ENCODE assay signal across 8 cellular contexts in genomic region chr6:28334272-28335039, GRCh38. TPM values are rescaled to one million over a fixed set of nuclear protein-coding genes. Genes with fewer than 3 reads are reported as not detected.
DNase-seq lines count a peak whose midpoint lies in the region; ATAC-seq, FAIRE-seq and TF ChIP-seq lines count a peak whose summit lies in the region.

No MANE protein-coding gene starts in this region.

- H3K27ac ChIP-seq in esophagus muscularis mucosa (replicated peaks in 1 of 4) (peak overlapping the region; percentile 86 to 97 (median 96)), pancreas (peak overlapping the region; percentile 96 to 98 (median 97))

- H3K27me3 ChIP-seq in BE2C (no peaks in the 10 kb centered on the region), esophagus muscularis mucosa (no peaks in the 10 kb centered on the region), pancreas (no peaks in the 10 kb centered on the region)

- TF ChIP-seq CTCF in BE2C (IDR thresholded peaks at IDR 0.05; ENCODE audit: low read depth, low read length) (no peak), LNCaP clone FGC (IDR thresholded peaks at IDR 0.05; ENCODE audit: control insufficient read depth, extremely low read depth, insufficient read depth) (no peak), esophagus muscularis mucosa (IDR thresholded peaks at IDR 0.05) (no peak), pancreas (IDR thresholded peaks at IDR 0.05) (no peak)

- TF ChIP-seq EP300 in esophagus muscularis mucosa (IDR thresholded peaks at IDR 0.05): no peak

- H3K4me3 ChIP-seq in BE2C (ENCODE audit: low read depth, low read length): peak overlapping the region; percentile 82
- peak overlapping the region; percentile 68 for H3K4me3 ChIP-seq in LNCaP clone FGC (ENCODE audit: low read depth, low read length)
- H3K4me3 ChIP-seq in esophagus muscularis mucosa: peak overlapping the region; percentile 70 to 72 (median 72)
- H3K4me3 ChIP-seq in pancreas: peak overlapping the region in 3 of 4 donors; percentile 31 to 63 (median 45)

- no peak for FAIRE-seq in pancreas (lab: Jason Lieb, UNC)

- intact Hi-C loops in esophagus muscularis mucosa (cut with DNase I): loop anchor here (5.0 kb wide), 1 partner anchor 52 kb away; the partner anchor contains the start of gene PGBD1
- intact Hi-C loops in pancreas (cut with DNase I): no loop called here

- DNase-seq in BE2C (no peak), LNCaP clone FGC (ENCODE audit: low read depth) (no peak), esophagus muscularis mucosa (ENCODE audit: extremely low spot score) (no peak), pancreas (no peak)
- no peak for DNase-seq in stimulated activated naive CD4-positive, alpha-beta T cell treated with Interleukin-2 at 50 U/mL for 16 hours (lab: John Stamatoyannopoulos, UW)

- H3K4me1 ChIP-seq in BE2C (peaks cover 7% of the 10 kb centered on the region), esophagus muscularis mucosa (peaks cover 11 to 35% (median 26%) of the 10 kb centered on the region in 4 donors), pancreas (peaks cover 0 to 6% (median 5%) of the 10 kb centered on the region in 3 donors)

- ATAC-seq in pancreas (no peak), GM21515 (IDR thresholded peaks at IDR 0.05; ENCODE audit: unreplicated experiment) (no peak), GM19455 (IDR thresholded peaks at IDR 0.05; ENCODE audit: unreplicated experiment) (no peak), HG02571 (IDR thresholded peaks at IDR 0.05; ENCODE audit: unreplicated experiment) (no peak)

- H3K36me3 ChIP-seq in BE2C (no peaks in the 10 kb centered on the region), esophagus muscularis mucosa (peaks cover under 1 to 2% (median under 1%) of the 10 kb centered on the region in 4 donors), pancreas (no peaks in the 10 kb centered on the region)

- no peak for TF ChIP-seq POLR2A in esophagus muscularis mucosa (IDR thresholded peaks at IDR 0.05; ENCODE audit: low read depth)

- WGBS in esophagus muscularis mucosa: 84% methylated on average over 7 of the region's 7 CpGs
- 77 to 79% methylated on average over 7 of the region's 7 CpGs for WGBS in pancreas, 2 donors

- H3K9me3 ChIP-seq in BE2C (no peaks in the 10 kb centered on the region), esophagus muscularis mucosa (no peaks in the 10 kb centered on the region), pancreas (no peaks in the 10 kb centered on the region)

RNA-seq across cellular contexts. Expression of gene ZSCAN31, which starts 1.5 kb away (rescaled TPM):
- polyA plus RNA-seq in BE2C (2012; ENCODE audit: insufficient read depth, insufficient read length, low read depth): 3.4 TPM
- 10 to 100 TPM; 13.1 to 39.1 (median 24.1) TPM for total RNA-seq in esophagus muscularis mucosa
- 10 to 100 TPM in 1 of 6 donors, 1 to 10 TPM in 5; 4.4 to 13.2 (median 7.4) TPM for total RNA-seq in pancreas
- polyA plus RNA-seq in pancreas: 10 to 100 TPM in 1 of 2 donors, 1 to 10 TPM in 1; 6.3 to 10.5 TPM

RNA-seq across cellular contexts. Expression of gene ZKSCAN3, which starts 15.3 kb away (rescaled TPM):
- polyA plus RNA-seq in BE2C (2012; ENCODE audit: insufficient read depth, insufficient read length, low read depth): 0.83 TPM
- total RNA-seq in esophagus muscularis mucosa: 10 to 100 TPM in 1 of 4 donors, 1 to 10 TPM in 3; 2.8 to 10.4 (median 6.4) TPM
- 1 to 10 TPM; 1.5 to 5.0 (median 2.1) TPM for total RNA-seq in pancreas
- 1 to 10 TPM; 1.2 to 1.6 TPM for polyA plus RNA-seq in pancreas

RNA-seq across cellular contexts. Expression of gene PGBD1, which starts 53.1 kb away (rescaled TPM):
- polyA plus RNA-seq in BE2C (2012; ENCODE audit: insufficient read depth, insufficient read length, low read depth): 6.2 TPM
- 1 to 10 TPM; 5.8 to 8.7 (median 7.1) TPM for total RNA-seq in esophagus muscularis mucosa
- 1 to 10 TPM in 2 of 6 donors, under 1 TPM in 4; 0.60 to 1.5 (median 0.83) TPM for total RNA-seq in pancreas
- 1 to 10 TPM; 2.2 to 3.1 TPM for polyA plus RNA-seq in pancreas
